ENCODE assay signal across 28 cellular contexts in genomic region chr10:35363587-35363986, GRCh38.
"Had no signal": no experiment of that assay in that cellular context is flagged by ENCODE, and none has a peak within 500 bp of the region (broad histone marks: within the 10 kb centered on the region; RNA-seq: fewer than 3 reads in every experiment).

No MANE protein-coding gene starts in this region.

- H3K4me3 ChIP-seq: heart left ventricle, pancreas, psoas muscle, smooth muscle cell, testis, transverse colon, vagina had no signal

- H3K27ac ChIP-seq: brain microvascular endothelial cell, heart left ventricle, pancreas, psoas muscle, testis, transverse colon, vagina had no signal

- FAIRE-seq: astrocyte, pancreas had no signal

- ATAC-seq: effector memory CD8-positive, alpha-beta T cell; esophagus mucosa; naive thymus-derived CD8-positive, alpha-beta T cell; pancreas; psoas muscle; stimulated activated naive B cell treated with anti-CD40 and anti-IgM and Interleukin-4, amounts not matched to agents 10 μg/mL and 1 μg/mL and 100 μg/mL, for 72 hours had no signal

- H3K4me2 ChIP-seq: smooth muscle cell had no signal

- DNase-seq: activated CD4-positive, alpha-beta memory T cell treated with anti-CD3 and anti-CD28 coated beads, Interleukin-2, amount 10 ng/mL, durations not matched to agents 7 days and 5 days; activated CD4-positive, alpha-beta T cell treated with anti-CD3 and anti-CD28 coated beads for 1 hour; activated CD4-positive, alpha-beta T cell treated with anti-CD3 and anti-CD28 coated beads, Interleukin-2, amount 10 ng/mL, durations not matched to agents 7 days and 5 days; activated CD8-positive, alpha-beta memory T cell treated with anti-CD3 and anti-CD28 coated beads, Interleukin-2, amount 50 U/mL, for 48 hours; activated gamma-delta T cell; activated naive CD4-positive, alpha-beta T cell treated with anti-CD3 and anti-CD28 coated beads, Interleukin-2, amount 50 U/mL, for 16 hours; activated T-cell treated with anti-CD3 and anti-CD28 coated beads, Interleukin-2, amount 50 U/mL, for 24 hours; amniotic stem cell; brain microvascular endothelial cell; cortex of kidney; effector memory CD8-positive, alpha-beta T cell; foreskin fibroblast; heart left ventricle; naive thymus-derived CD8-positive, alpha-beta T cell; nucleus accumbens; pancreas; psoas muscle; stimulated activated CD4-positive, alpha-beta T cell treated with anti-CD3 and anti-CD28 coated beads, Interleukin-1b, Interleukin-23, amount 100 ng/mL, for 48 hours; stimulated activated naive B cell treated with anti-CD40 and anti-IgM and Interleukin-4, amounts not matched to agents 10 μg/mL and 1 μg/mL and 100 μg/mL, for 72 hours; T1000; testis; transverse colon had no signal

- H3K27ac Mint-ChIP-seq: activated CD4-positive, alpha-beta memory T cell treated with anti-CD3 and anti-CD28 coated beads, Interleukin-2, amount 10 ng/mL, durations not matched to agents 7 days and 5 days; activated CD4-positive, alpha-beta T cell treated with anti-CD3 and anti-CD28 coated beads, Interleukin-2, amount 10 ng/mL, durations not matched to agents 7 days and 5 days; activated T-cell treated with anti-CD3 and anti-CD28 coated beads, Interleukin-2, amount 50 U/mL, for 24 hours; mesothelial cell of epicardium; stimulated activated naive B cell treated with anti-CD40 and anti-IgM and Interleukin-4, amounts not matched to agents 10 μg/mL and 1 μg/mL and 100 μg/mL, for 72 hours had no signal

- H3K9me3 Mint-ChIP-seq: activated CD4-positive, alpha-beta memory T cell treated with anti-CD3 and anti-CD28 coated beads, Interleukin-2, amount 10 ng/mL, durations not matched to agents 7 days and 5 days; activated CD4-positive, alpha-beta T cell treated with anti-CD3 and anti-CD28 coated beads, Interleukin-2, amount 10 ng/mL, durations not matched to agents 7 days and 5 days; activated T-cell treated with anti-CD3 and anti-CD28 coated beads, Interleukin-2, amount 50 U/mL, for 24 hours; effector memory CD8-positive, alpha-beta T cell; mesothelial cell of epicardium; naive thymus-derived CD8-positive, alpha-beta T cell; neural crest cell; stimulated activated naive B cell treated with anti-CD40 and anti-IgM and Interleukin-4, amounts not matched to agents 10 μg/mL and 1 μg/mL and 100 μg/mL, for 72 hours had no signal

- H3K36me3 ChIP-seq: brain microvascular endothelial cell, heart left ventricle, pancreas, transverse colon, vagina had no signal

- H3K9me3 ChIP-seq: heart left ventricle, pancreas, psoas muscle, testis, transverse colon, vagina had no signal

- H3K27me3 ChIP-seq: brain microvascular endothelial cell, heart left ventricle, pancreas, testis, transverse colon, vagina had no signal

- H3K4me3 Mint-ChIP-seq: activated CD4-positive, alpha-beta memory T cell treated with anti-CD3 and anti-CD28 coated beads, Interleukin-2, amount 10 ng/mL, durations not matched to agents 7 days and 5 days; activated CD4-positive, alpha-beta T cell treated with anti-CD3 and anti-CD28 coated beads, Interleukin-2, amount 10 ng/mL, durations not matched to agents 7 days and 5 days; activated T-cell treated with anti-CD3 and anti-CD28 coated beads, Interleukin-2, amount 50 U/mL, for 24 hours; mesothelial cell of epicardium; neural crest cell; stimulated activated naive B cell treated with anti-CD40 and anti-IgM and Interleukin-4, amounts not matched to agents 10 μg/mL and 1 μg/mL and 100 μg/mL, for 72 hours had no signal

- H3K36me3 Mint-ChIP-seq: naive thymus-derived CD8-positive, alpha-beta T cell had no signal

- H3K27me3 Mint-ChIP-seq: activated CD4-positive, alpha-beta memory T cell treated with anti-CD3 and anti-CD28 coated beads, Interleukin-2, amount 10 ng/mL, durations not matched to agents 7 days and 5 days; activated CD4-positive, alpha-beta T cell treated with anti-CD3 and anti-CD28 coated beads, Interleukin-2, amount 10 ng/mL, durations not matched to agents 7 days and 5 days; activated T-cell treated with anti-CD3 and anti-CD28 coated beads, Interleukin-2, amount 50 U/mL, for 24 hours; effector memory CD8-positive, alpha-beta T cell; naive thymus-derived CD8-positive, alpha-beta T cell; stimulated activated naive B cell treated with anti-CD40 and anti-IgM and Interleukin-4, amounts not matched to agents 10 μg/mL and 1 μg/mL and 100 μg/mL, for 72 hours had no signal
